30 cellular contexts compared by ENCODE assay signal in the genomic region with DNA sequence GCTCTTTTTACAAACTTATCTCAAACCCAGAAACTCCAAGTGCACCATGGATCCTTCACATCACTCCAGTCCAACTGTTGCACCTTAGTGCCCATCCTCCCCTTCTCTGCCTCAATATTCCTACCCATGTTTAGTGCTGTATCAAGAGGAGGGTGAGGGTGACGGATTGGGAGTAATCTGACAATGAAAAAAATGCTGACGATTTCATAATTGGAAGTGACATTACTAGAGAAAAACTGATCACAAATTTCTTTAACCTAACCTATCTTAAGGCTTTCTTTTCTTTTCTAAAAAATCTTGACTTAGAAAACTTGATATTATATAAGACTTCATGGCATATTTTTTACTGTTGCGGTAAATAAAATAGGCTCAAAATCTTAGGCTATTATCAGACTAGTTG. TPM values are rescaled to one million over a fixed set of nuclear protein-coding genes. Genes with fewer than 3 reads are reported as not detected.
"Had no signal": no experiment of that assay in that cellular context is flagged by ENCODE, and none has a peak within 500 bp of the region (broad histone marks: within the 10 kb centered on the region; RNA-seq: fewer than 3 reads in every experiment).

No MANE protein-coding gene starts in this region.

- H3K79me2 ChIP-seq: parathyroid adenoma had no signal

- FAIRE-seq: endometrium, islet of Langerhans had no signal

- ATAC-seq: effector memory CD8-positive, alpha-beta T cell; heart right ventricle; left cardiac atrium; left lung; mucosa of descending colon; psoas muscle; right cardiac atrium; stimulated activated naive B cell treated with anti-CD40 and anti-IgM and Interleukin-4, amounts not matched to agents 10 μg/mL and 1 μg/mL and 100 μg/mL, for 72 hours had no signal

- H3K4me3 Mint-ChIP-seq: effector memory CD8-positive, alpha-beta T cell; mesothelial cell of epicardium; naive B cell; stimulated activated naive B cell treated with anti-CD40 and anti-IgM and Interleukin-4, amounts not matched to agents 10 μg/mL and 1 μg/mL and 100 μg/mL, for 72 hours; stimulated activated naive CD8-positive, alpha-beta T cell treated with anti-CD3 and anti-CD28 coated beads, Interleukin-15, Interleukin-2, amounts not matched to agents 100 ng/mL and 50 ng/mL, for 24 hours had no signal

- H3K9me3 ChIP-seq: esophagus squamous epithelium, heart right ventricle, left lung, mucosa of descending colon, neutrophil, psoas muscle, suprapubic skin, thyroid gland, vagina had no signal

- H3K4me1 Mint-ChIP-seq: mesothelial cell of epicardium; naive B cell; stimulated activated naive B cell treated with anti-CD40 and anti-IgM and Interleukin-4, amounts not matched to agents 10 μg/mL and 1 μg/mL and 100 μg/mL, for 72 hours had no signal

- H3K27ac ChIP-seq: esophagus squamous epithelium, heart right ventricle, left lung, neutrophil, parathyroid adenoma, psoas muscle, skin epidermis, suprapubic skin, thyroid gland, vagina had no signal

- H3K36me3 ChIP-seq: esophagus squamous epithelium, heart right ventricle, left lung, neutrophil, suprapubic skin, thyroid gland, vagina had no signal

- H3K27ac Mint-ChIP-seq: effector memory CD8-positive, alpha-beta T cell; mesothelial cell of epicardium; stimulated activated naive B cell treated with anti-CD40 and anti-IgM and Interleukin-4, amounts not matched to agents 10 μg/mL and 1 μg/mL and 100 μg/mL, for 72 hours; stimulated activated naive CD8-positive, alpha-beta T cell treated with anti-CD3 and anti-CD28 coated beads, Interleukin-15, Interleukin-2, amounts not matched to agents 100 ng/mL and 50 ng/mL, for 24 hours had no signal

- H3K4me1 ChIP-seq: esophagus squamous epithelium, heart right ventricle, left lung, parathyroid adenoma, psoas muscle, suprapubic skin, thyroid gland, vagina had no signal

- H2AFZ ChIP-seq: parathyroid adenoma had no signal

- H3K4me3 ChIP-seq: esophagus squamous epithelium, heart right ventricle, left lung, mucosa of descending colon, psoas muscle, skin epidermis, suprapubic skin, thyroid gland, vagina had no signal

- H3K36me3 Mint-ChIP-seq: mesothelial cell of epicardium; naive B cell; stimulated activated naive B cell treated with anti-CD40 and anti-IgM and Interleukin-4, amounts not matched to agents 10 μg/mL and 1 μg/mL and 100 μg/mL, for 72 hours had no signal

- H3K9me3 Mint-ChIP-seq: effector memory CD8-positive, alpha-beta T cell; stimulated activated naive B cell treated with anti-CD40 and anti-IgM and Interleukin-4, amounts not matched to agents 10 μg/mL and 1 μg/mL and 100 μg/mL, for 72 hours; stimulated activated naive CD8-positive, alpha-beta T cell treated with anti-CD3 and anti-CD28 coated beads, Interleukin-15, Interleukin-2, amounts not matched to agents 100 ng/mL and 50 ng/mL, for 24 hours had no signal

- H3K27me3 ChIP-seq: esophagus squamous epithelium, suprapubic skin, thyroid gland, vagina had no signal

- H3K9ac ChIP-seq: parathyroid adenoma had no signal

- DNase-seq: cortex of kidney; effector memory CD8-positive, alpha-beta T cell; erythroblast; esophagus squamous epithelium; foreskin melanocyte; glutamatergic neuron; heart right ventricle; hippocampal formation; left cardiac atrium; left lung; mesenchymal stem cell; mucosa of descending colon; naive B cell; psoas muscle; right cardiac atrium; stimulated activated CD4-positive, alpha-beta T cell treated with anti-CD3 and anti-CD28 coated beads, Interleukin-15, amount 100 ng/mL, for 24 hours; stimulated activated CD4-positive, alpha-beta T cell treated with anti-CD3 and anti-CD28 coated beads, Interleukin-2, amount 100 ng/mL, for 48 hours; stimulated activated naive B cell treated with anti-CD40 and anti-IgM and Interleukin-4, amounts not matched to agents 10 μg/mL and 1 μg/mL and 100 μg/mL, for 72 hours; thyroid gland; trophoblast cell had no signal

- H3K27me3 Mint-ChIP-seq: effector memory CD8-positive, alpha-beta T cell had no signal

RNA-seq across cellular contexts. Expression of a gene that starts 1.5 kb away (rescaled TPM):
- total RNA-seq: dermis microvascular lymphatic vessel endothelial cell, suprapubic skin, thyroid gland, vagina had no signal
